ENCODE assay signal across 8 cellular contexts in genomic region chr1:175757381-175758015, GRCh38. TPM values are rescaled to one million over a fixed set of nuclear protein-coding genes. Genes with fewer than 3 reads are reported as not detected.
DNase-seq lines count a peak whose midpoint lies in the region; ATAC-seq and TF ChIP-seq lines count a peak whose summit lies in the region.

No MANE protein-coding gene starts in this region.

- no peaks in the 10 kb centered on the region for H3K9me3 ChIP-seq in cardiac muscle cell (ENCODE audit: low read depth)

- H3K27me3 ChIP-seq in cardiac muscle cell = no peaks in the 10 kb centered on the region

- TF ChIP-seq CTCF in VCaP (conservative IDR thresholded peaks at IDR 0.05) (peak; percentile 62), cardiac muscle cell (IDR thresholded peaks at IDR 0.05; ENCODE audit: low read depth, low read length) (peak; percentile 79)

- DNase-seq in ELR (ENCODE audit: low read depth) (peak; percentile 37), HPDE6-E6E7 (ENCODE audit: extremely low spot score) (peak; percentile 15), cardiac muscle cell (ENCODE audit: low read depth in 1 of 2, low spot score in 1 of 2) (peak; percentile 26 to 65), NCI-H2029 treated with DMSO at 0.1 percent for 48 hours (lab: John Stamatoyannopoulos, UW) (no peak)
- peak; percentile 5 for DNase-seq in stimulated activated CD4-positive, alpha-beta T cell treated with anti-CD3 and anti-CD28 coated beads, Interleukin-4, amount 100 ng/mL, for 24 hours
- no peak for DNase-seq in central memory CD4-positive, alpha-beta T cell

- H3K27ac ChIP-seq in VCaP = no peak overlapping the region
- H3K27ac ChIP-seq in cardiac muscle cell = no peak overlapping the region

- H3K4me1 ChIP-seq in cardiac muscle cell (ENCODE audit: low read depth) = no peaks in the 10 kb centered on the region

- peak; percentile 81 for ATAC-seq in GM21423 (IDR thresholded peaks at IDR 0.05; ENCODE audit: unreplicated experiment)

- no peaks in the 10 kb centered on the region for H3K36me3 ChIP-seq in cardiac muscle cell

- no peak overlapping the region for H3K4me3 ChIP-seq in cardiac muscle cell

RNA-seq across cellular contexts. Expression of gene TNR, which starts 14.1 kb away (rescaled TPM):
- 0.18 TPM in 1 of 2 replicates, not detected in the other for total RNA-seq in cardiac muscle cell
- not detected in 2 replicates for polyA plus RNA-seq in cardiac muscle cell

Comparison
In these comparisons a context has a peak if more than half of its experiments do, and no peak if none do; other contexts are left out.
1. DNase-seq: peak in ELR (single experiment), HPDE6-E6E7 (single experiment), cardiac muscle cell (2 of 2) and stimulated activated CD4-positive, alpha-beta T cell treated with anti-CD3 and anti-CD28 coated beads, Interleukin-4, amount 100 ng/mL, for 24 hours (single experiment); none in NCI-H2029 treated with DMSO at 0.1 percent for 48 hours (single experiment) and central memory CD4-positive, alpha-beta T cell (single experiment).